In genomic region chr22:45911601-45912271, GRCh38 we compare ENCODE assay signal across 10 cellular contexts.
DNase-seq lines count a peak whose midpoint lies in the region; ATAC-seq and TF ChIP-seq lines count a peak whose summit lies in the region.
"Had no signal": no experiment of that assay in that cellular context is flagged by ENCODE, and none has a peak within 500 bp of the region (broad histone marks: within the 10 kb centered on the region; RNA-seq: fewer than 3 reads in every experiment).

No MANE protein-coding gene starts in this region.

- no TSS peak for BruUV-seq in OCI-LY7 (replicated peaks; lab: Mats Ljungman, UMichigan)

- H3K27ac Mint-ChIP-seq in activated naive CD4-positive, alpha-beta T cell treated with anti-CD3 and anti-CD28 coated beads, Interleukin-2, amount 50 U/mL, for 24 hours, result peak overlapping the region; percentile 65

- H3K27me3 Mint-ChIP-seq in activated naive CD4-positive, alpha-beta T cell treated with anti-CD3 and anti-CD28 coated beads, Interleukin-2, amount 50 U/mL, for 24 hours, result no peaks in the 10 kb centered on the region

- H3K27ac ChIP-seq in heart left ventricle, result no peak overlapping the region
- H3K27ac ChIP-seq in vagina, result peak overlapping the region; percentile 4
- no peak overlapping the region for H3K27ac ChIP-seq in OCI-LY7 (ENCODE audit: low read depth, low read length, poor library complexity, severe bottlenecking)

- H3K27me3 ChIP-seq in heart left ventricle (peaks cover 0 to 3% (median 0%) of the 10 kb centered on the region in 9 donors), vagina (no peaks in the 10 kb centered on the region)
- H3K27me3 ChIP-seq: BE2C had no signal

- H3K4me1 ChIP-seq in heart left ventricle (peaks cover 0 to 18% (median 2%) of the 10 kb centered on the region in 12 donors), vagina (peaks cover 23% of the 10 kb centered on the region), OCI-LY7 (ENCODE audit: insufficient read depth, low read length, poor library complexity, severe bottlenecking) (no peaks in the 10 kb centered on the region)
- H3K4me1 ChIP-seq: BE2C had no signal

- H3K4me1 Mint-ChIP-seq in activated naive CD4-positive, alpha-beta T cell treated with anti-CD3 and anti-CD28 coated beads, Interleukin-2, amount 50 U/mL, for 24 hours, result no peaks in the 10 kb centered on the region

- H3K4me3 ChIP-seq in heart left ventricle (no peak overlapping the region), vagina (no peak overlapping the region), OCI-LY7 (ENCODE audit: low read depth, low read length, poor library complexity, severe bottlenecking) (no peak overlapping the region)

- intact Hi-C loops in heart left ventricle (cut with DNase I), result loop anchor here in 1 of 10 donors (5.0 kb wide), 1 partner anchor 39 kb away; no protein-coding TSS in a partner anchor
- intact Hi-C loops in vagina (cut with DNase I), result no loop called here
- intact Hi-C loops in OCI-LY7 (cut with micrococcal nuclease; ENCODE audit: unreplicated experiment), result no loop called here

- CTCF ChIA-PET in OCI-LY7 (lab: Charles Lee; ENCODE audit: unreplicated experiment), result no interaction called here

- TF ChIP-seq POLR2A in heart left ventricle (IDR thresholded peaks at IDR 0.05) (no peak), vagina (IDR thresholded peaks at IDR 0.05) (no peak)

- H3K79me2 ChIP-seq in OCI-LY7 (ENCODE audit: insufficient read depth, low read depth, low read length), result no peaks in the 10 kb centered on the region

- no peaks in the 10 kb centered on the region for H3K9me2 ChIP-seq in OCI-LY7 (ENCODE audit: insufficient read depth, low read length)

- POLR2A ChIA-PET in OCI-LY7 (lab: Charles Lee), result no interaction called here

- no peak overlapping the region for H3K4me2 ChIP-seq in OCI-LY7 (ENCODE audit: low read length)

- no peak for TF ChIP-seq CTCF in heart left ventricle (IDR thresholded peaks at IDR 0.05)
- TF ChIP-seq CTCF in vagina (IDR thresholded peaks at IDR 0.05), result no peak
- TF ChIP-seq CTCF in OCI-LY7 (conservative IDR thresholded peaks at IDR 0.05; ENCODE audit: low read length), result no peak

- no peaks in the 10 kb centered on the region for H3K36me3 Mint-ChIP-seq in activated naive CD4-positive, alpha-beta T cell treated with anti-CD3 and anti-CD28 coated beads, Interleukin-2, amount 50 U/mL, for 24 hours

- H3K9me3 ChIP-seq in heart left ventricle (peaks cover 0 to 6% (median 0%) of the 10 kb centered on the region in 12 donors), vagina (no peaks in the 10 kb centered on the region), OCI-LY7 (ENCODE audit: low read length) (no peaks in the 10 kb centered on the region)
- H3K9me3 ChIP-seq: BE2C had no signal

- no peak overlapping the region for H3K4me3 Mint-ChIP-seq in activated naive CD4-positive, alpha-beta T cell treated with anti-CD3 and anti-CD28 coated beads, Interleukin-2, amount 50 U/mL, for 24 hours

- ATAC-seq in heart left ventricle, result peak; percentile 57 to 88 (median 75)
- ATAC-seq in HG02885 (IDR thresholded peaks at IDR 0.05; ENCODE audit: poor library complexity, unreplicated experiment), result no peak

- H4K20me1 ChIP-seq in OCI-LY7 (ENCODE audit: insufficient read depth, low read length), result no peaks in the 10 kb centered on the region

- H3K9me3 Mint-ChIP-seq in activated naive CD4-positive, alpha-beta T cell treated with anti-CD3 and anti-CD28 coated beads, Interleukin-2, amount 50 U/mL, for 24 hours, result no peaks in the 10 kb centered on the region

- WGBS in heart left ventricle, 4 donors, result 49 to 56% (median 50%) methylated on average over 23 to 27 of the region's 27 CpGs

- no peak for DNase-seq in activated naive CD4-positive, alpha-beta T cell (lab: John Stamatoyannopoulos, UW)
- DNase-seq in NOMO-1 treated with dmso at 0.1 percent for 144 hours (lab: John Stamatoyannopoulos, UW; ENCODE audit: unreplicated experiment) (peak; percentile 53), heart left ventricle (peak in 4 of 5 donors; percentile 55 to 83 (median 70)), vagina (ENCODE audit: extremely low spot score in 2 of 2) (no peak), OCI-LY7 (ENCODE audit: low spot score) (no peak), amniotic stem cell (lab: John Stamatoyannopoulos, UW) (no peak)
- DNase-seq: BE2C, MM.1S had no signal

- H2AFZ ChIP-seq in OCI-LY7 (ENCODE audit: low read length), result no peak overlapping the region

- H3K36me3 ChIP-seq in heart left ventricle (no peaks in the 10 kb centered on the region), vagina (no peaks in the 10 kb centered on the region), OCI-LY7 (ENCODE audit: insufficient read depth, low read length) (no peaks in the 10 kb centered on the region)
- H3K36me3 ChIP-seq: BE2C had no signal

Comparison
In these comparisons a context has a peak if more than half of its experiments do, and no peak if none do; other contexts are left out.
1. DNase-seq: peak in NOMO-1 treated with dmso at 0.1 percent for 144 hours (single experiment) and heart left ventricle (4 of 5); none in activated naive CD4-positive, alpha-beta T cell (0 of 4), vagina (0 of 2), OCI-LY7 (single experiment) and amniotic stem cell (single experiment).